26 cellular contexts compared by ENCODE assay signal in the genomic region with DNA sequence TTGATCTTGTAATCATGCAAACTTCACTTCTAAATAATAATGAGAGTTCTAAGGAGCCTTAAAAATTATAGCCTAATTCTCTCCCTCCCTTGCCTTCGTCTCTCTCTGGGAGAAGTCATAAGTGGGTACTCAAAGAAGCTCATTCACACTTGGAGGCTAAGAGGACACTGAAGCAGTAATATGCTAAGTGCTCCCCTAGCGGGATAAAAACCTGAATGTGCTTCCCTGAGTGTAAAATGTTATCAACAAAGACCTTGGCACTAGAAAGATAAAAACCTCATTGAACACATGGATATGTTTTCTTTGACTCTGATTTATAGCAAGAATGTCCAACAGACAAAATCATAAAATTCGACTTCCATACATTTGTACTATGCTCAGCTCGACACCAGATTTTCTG.
"Had no signal": no experiment of that assay in that cellular context is flagged by ENCODE, and none has a peak within 500 bp of the region (broad histone marks: within the 10 kb centered on the region; RNA-seq: fewer than 3 reads in every experiment).

No MANE protein-coding gene starts in this region.

- H3K27me3 ChIP-seq: gastroesophageal sphincter, right lobe of liver, vagina had no signal

- H3K27me3 Mint-ChIP-seq: activated B cell treated with CpG ODN at 0.5 μM for 24 hours; activated CD8-positive, alpha-beta T cell treated with anti-CD3 and anti-CD28 coated beads for 36 hours; activated T-helper 17 cell treated with anti-CD3 and anti-CD28 coated beads, Interleukin-2, amount 50 U/mL, for 72 hours; effector memory CD8-positive, alpha-beta T cell; natural killer cell treated with Interleukin-12 subunit alpha and Interleukin-12 subunit beta and Interleukin-15 and Interleukin-18, amount 100 ng/mL, for 72 hours; progenitor cell of endocrine pancreas; stimulated activated naive CD8-positive, alpha-beta T cell treated with anti-CD3 and anti-CD28 coated beads, Interleukin-15, Interleukin-2, amounts not matched to agents 100 ng/mL and 50 ng/mL, for 24 hours; type B pancreatic cell had no signal

- H3K4me1 Mint-ChIP-seq: activated B cell treated with CpG ODN at 0.5 μM for 24 hours; activated T-helper 17 cell treated with anti-CD3 and anti-CD28 coated beads, Interleukin-2, amount 50 U/mL, for 72 hours had no signal

- H3K27ac Mint-ChIP-seq: activated B cell treated with CpG ODN at 0.5 μM for 24 hours; activated CD8-positive, alpha-beta T cell treated with anti-CD3 and anti-CD28 coated beads for 36 hours; activated T-helper 17 cell treated with anti-CD3 and anti-CD28 coated beads, Interleukin-2, amount 50 U/mL, for 72 hours; effector memory CD8-positive, alpha-beta T cell; natural killer cell treated with Interleukin-12 subunit alpha and Interleukin-12 subunit beta and Interleukin-15 and Interleukin-18, amount 100 ng/mL, for 72 hours; progenitor cell of endocrine pancreas; stimulated activated naive CD8-positive, alpha-beta T cell treated with anti-CD3 and anti-CD28 coated beads, Interleukin-15, Interleukin-2, amounts not matched to agents 100 ng/mL and 50 ng/mL, for 24 hours; T-helper 2 cell treated with Interferon-gamma antibody and Interleukin-4, amounts not matched to agents 5 μg/mL and 100 μg/mL, for 36 hours; type B pancreatic cell had no signal

- H3K27ac ChIP-seq: gastroesophageal sphincter, lower lobe of right lung, right lobe of liver, thoracic aorta, vagina had no signal

- H3K9me3 ChIP-seq: gastroesophageal sphincter, lower lobe of right lung, right lobe of liver, thoracic aorta, vagina had no signal

- H3K36me3 ChIP-seq: gastroesophageal sphincter, lower lobe of right lung, right lobe of liver, thoracic aorta, vagina had no signal

- H3K36me3 Mint-ChIP-seq: natural killer cell treated with Interleukin-12 subunit alpha and Interleukin-12 subunit beta and Interleukin-15 and Interleukin-18, amount 100 ng/mL, for 72 hours; type B pancreatic cell had no signal

- DNase-seq: activated B cell treated with CpG ODN at 0.5 μM for 24 hours; activated CD4-positive, alpha-beta T cell treated with anti-CD3 and anti-CD28 coated beads, Interleukin-2, amount 50 U/mL, for 1 hour; activated CD8-positive, alpha-beta T cell treated with anti-CD3 and anti-CD28 coated beads for 36 hours; activated gamma-delta T cell treated with Interleukin-2 at 50 U/mL for 16 hours; activated naive CD4-positive, alpha-beta T cell treated with anti-CD3 and anti-CD28 coated beads, Interleukin-2, amount 50 U/mL, for 16 hours; activated T-cell treated with anti-CD3 and anti-CD28 coated beads, Interleukin-2, amount 50 U/mL, for 4 hours; amniotic stem cell; caudate nucleus; cortex of kidney; effector memory CD8-positive, alpha-beta T cell; hippocampal formation; kidney; lower lobe of right lung; mesenchymal stem cell; right lobe of liver; stimulated activated CD4-positive, alpha-beta T cell treated with anti-CD3 and anti-CD28 coated beads, Interleukin-12 subunit alpha, Interleukin-12 subunit beta, amount 100 ng/mL, for 4 hours; stimulated activated CD4-positive, alpha-beta T cell treated with anti-CD3 and anti-CD28 coated beads, Interleukin-4, amount 100 ng/mL, for 1 hour had no signal

- H3K4me3 Mint-ChIP-seq: activated B cell treated with CpG ODN at 0.5 μM for 24 hours; activated CD8-positive, alpha-beta T cell treated with anti-CD3 and anti-CD28 coated beads for 36 hours; activated T-cell treated with anti-CD3 and anti-CD28 coated beads, Interleukin-2, amount 50 U/mL, for 4 hours; activated T-helper 17 cell treated with anti-CD3 and anti-CD28 coated beads, Interleukin-2, amount 50 U/mL, for 72 hours; effector memory CD8-positive, alpha-beta T cell; natural killer cell treated with Interleukin-12 subunit alpha and Interleukin-12 subunit beta and Interleukin-15 and Interleukin-18, amount 100 ng/mL, for 72 hours; stimulated activated naive CD8-positive, alpha-beta T cell treated with anti-CD3 and anti-CD28 coated beads, Interleukin-15, Interleukin-2, amounts not matched to agents 100 ng/mL and 50 ng/mL, for 24 hours; T-helper 2 cell treated with Interferon-gamma antibody and Interleukin-4, amounts not matched to agents 5 μg/mL and 100 μg/mL, for 36 hours; type B pancreatic cell had no signal

- H3K9me3 Mint-ChIP-seq: type B pancreatic cell had no signal

- H3K4me3 ChIP-seq: gastroesophageal sphincter, lower lobe of right lung, right lobe of liver, thoracic aorta, vagina had no signal

- H3K4me1 ChIP-seq: gastroesophageal sphincter, lower lobe of right lung, right lobe of liver, vagina had no signal

- ATAC-seq: activated CD8-positive, alpha-beta T cell treated with anti-CD3 and anti-CD28 coated beads for 36 hours; activated T-cell treated with anti-CD3 and anti-CD28 coated beads, Interleukin-2, amount 50 U/mL, for 4 hours; activated T-helper 17 cell treated with anti-CD3 and anti-CD28 coated beads, Interleukin-2, amount 50 U/mL, for 72 hours; effector memory CD8-positive, alpha-beta T cell; gastroesophageal sphincter; natural killer cell treated with Interleukin-12 subunit alpha and Interleukin-12 subunit beta and Interleukin-15 and Interleukin-18, amount 100 ng/mL, for 72 hours; right lobe of liver had no signal
